8 cellular contexts compared by ENCODE assay signal in genomic region chr6:33206864-33207568, GRCh38. TPM values are rescaled to one million over a fixed set of nuclear protein-coding genes. Genes with fewer than 3 reads are reported as not detected.
DNase-seq lines count a peak whose midpoint lies in the region; ATAC-seq, FAIRE-seq and TF ChIP-seq lines count a peak whose summit lies in the region.

No MANE protein-coding gene starts in this region.

- H3K4me1 Mint-ChIP-seq in dendritic cell treated with granulocyte-macrophage colony-stimulating factor and Interleukin-4, amounts not matched to agents 40 ng/mL and 50 ng/mL, for 4 days (ENCODE audit: low read depth) = peaks cover 74% of the 10 kb centered on the region
- H3K4me1 Mint-ChIP-seq in naive thymus-derived CD4-positive, alpha-beta T cell = peaks cover 39 to 62% (median 54%) of the 10 kb centered on the region in 7 donors

- H3K27ac Mint-ChIP-seq in dendritic cell treated with granulocyte-macrophage colony-stimulating factor and Interleukin-4, amounts not matched to agents 40 ng/mL and 50 ng/mL, for 4 days = peak overlapping the region; percentile 89
- peak overlapping the region in 2 of 9 donors; percentile 91 for H3K27ac Mint-ChIP-seq in naive thymus-derived CD4-positive, alpha-beta T cell

- H4K20me1 ChIP-seq in BLaER1 = peaks cover 7% of the 10 kb centered on the region; the same call in 1 of the 2 replicates

- no peak for DNase-seq in Jurkat, Clone E6-1 (ENCODE audit: low read depth, low spot score)
- no peak for DNase-seq in naive thymus-derived CD4-positive, alpha-beta T cell
- DNase-seq in NCI-H128 (lab: John Stamatoyannopoulos, UW; ENCODE audit: unreplicated experiment) (no peak), H54 (ENCODE audit: insufficient read length, low spot score) (no peak)

- no peak for ATAC-seq in naive thymus-derived CD4-positive, alpha-beta T cell
- ATAC-seq in GM19035 (IDR thresholded peaks at IDR 0.05; ENCODE audit: unreplicated experiment) = no peak
- ATAC-seq in GM19328 (IDR thresholded peaks at IDR 0.05; ENCODE audit: unreplicated experiment) = no peak

- POLR2A ChIA-PET in naive thymus-derived CD4-positive, alpha-beta T cell (lab: Charles Lee) = interaction anchor here (0.6 to 3.6 kb wide), 7 partner anchors 9 to 217 kb away, joined by 3 to 31 read pairs (median 4); partner anchors contain the start of gene COL11A2

- H3K9ac ChIP-seq in BLaER1 = peak overlapping the region; percentile 95

- intact Hi-C loops in dendritic cell treated with granulocyte-macrophage colony-stimulating factor and Interleukin-4, amounts not matched to agents 40 ng/mL and 50 ng/mL, for 4 days (cut with micrococcal nuclease) = no loop called here
- intact Hi-C loops in naive thymus-derived CD4-positive, alpha-beta T cell (cut with micrococcal nuclease) = loop anchor here (10.0 kb wide), 3 partner anchors 1472 to 2002 kb away; partner anchors contain the start of genes C6orf47 (in 1 of the 2), CLIC1 (in 1 of the 2), CSNK2B (in 1 of the 2) and GPANK1 (in 1 of the 2)

- peak overlapping the region; percentile 96 for H3K4me3 ChIP-seq in BLaER1
- peak overlapping the region; percentile 81; the same call in 1 of the 2 replicates for H3K4me3 ChIP-seq in Jurkat, Clone E6-1 (ENCODE audit: low read length)
- no peak overlapping the region for H3K4me3 ChIP-seq in naive thymus-derived CD4-positive, alpha-beta T cell (ENCODE audit: low read length)

- H3K27me3 Mint-ChIP-seq in dendritic cell treated with granulocyte-macrophage colony-stimulating factor and Interleukin-4, amounts not matched to agents 40 ng/mL and 50 ng/mL, for 4 days = peaks cover 11% of the 10 kb centered on the region
- peaks cover 0 to 2% (median 0%) of the 10 kb centered on the region in 5 donors for H3K27me3 Mint-ChIP-seq in naive thymus-derived CD4-positive, alpha-beta T cell

- H3K9me3 Mint-ChIP-seq in dendritic cell treated with granulocyte-macrophage colony-stimulating factor and Interleukin-4, amounts not matched to agents 40 ng/mL and 50 ng/mL, for 4 days = no peaks in the 10 kb centered on the region
- peaks cover 0 to 1% (median 0%) of the 10 kb centered on the region in 11 donors for H3K9me3 Mint-ChIP-seq in naive thymus-derived CD4-positive, alpha-beta T cell

- peaks cover 44% of the 10 kb centered on the region for H3K36me3 ChIP-seq in BLaER1
- H3K36me3 ChIP-seq in naive thymus-derived CD4-positive, alpha-beta T cell (ENCODE audit: control insufficient read depth in 2 of 3, insufficient read depth in 3 of 3, low read length in 3 of 3) = peaks cover under 1 to 52% (median 10%) of the 10 kb centered on the region in 3 experiments

- no peak for TF ChIP-seq POLR2A in H54 (IDR thresholded peaks at IDR 0.05; ENCODE audit: low read depth, low read length)

- H3K9me3 ChIP-seq in BLaER1 = no peaks in the 10 kb centered on the region
- H3K9me3 ChIP-seq in naive thymus-derived CD4-positive, alpha-beta T cell (ENCODE audit: control insufficient read depth in 2 of 3, low read length in 3 of 3) = no peaks in the 10 kb centered on the region

- H3K27me3 ChIP-seq in BLaER1 = peaks cover 19% of the 10 kb centered on the region
- no peaks in the 10 kb centered on the region for H3K27me3 ChIP-seq in naive thymus-derived CD4-positive, alpha-beta T cell (ENCODE audit: control insufficient read depth in 2 of 2, insufficient read depth in 2 of 2, low read length in 2 of 2)

- CTCF ChIA-PET in naive thymus-derived CD4-positive, alpha-beta T cell (lab: Charles Lee) = no interaction called here

- H3K36me3 Mint-ChIP-seq in dendritic cell treated with granulocyte-macrophage colony-stimulating factor and Interleukin-4, amounts not matched to agents 40 ng/mL and 50 ng/mL, for 4 days (ENCODE audit: low read depth) = peaks cover 73% of the 10 kb centered on the region
- H3K36me3 Mint-ChIP-seq in naive thymus-derived CD4-positive, alpha-beta T cell = peaks cover 3 to 32% (median 18%) of the 10 kb centered on the region in 5 donors

- no peak overlapping the region for H3K27ac ChIP-seq in BLaER1
- H3K27ac ChIP-seq in naive thymus-derived CD4-positive, alpha-beta T cell (ENCODE audit: low read depth, low read length) = no peak overlapping the region

- H3K4me3 Mint-ChIP-seq in dendritic cell treated with granulocyte-macrophage colony-stimulating factor and Interleukin-4, amounts not matched to agents 40 ng/mL and 50 ng/mL, for 4 days = peak overlapping the region; percentile 85
- peak overlapping the region; percentile 83 to 100 (median 88) for H3K4me3 Mint-ChIP-seq in naive thymus-derived CD4-positive, alpha-beta T cell

- peak overlapping the region; percentile 99 for H3K4me2 ChIP-seq in BLaER1

- FAIRE-seq in H54 (lab: Jason Lieb, UNC) = no peak

- H3K4me1 ChIP-seq in BLaER1 = peaks cover 49% of the 10 kb centered on the region
- peaks cover 20 to 29% of the 10 kb centered on the region in 2 donors for H3K4me1 ChIP-seq in naive thymus-derived CD4-positive, alpha-beta T cell (ENCODE audit: control insufficient read depth in 2 of 2, insufficient read depth in 2 of 2, low read length in 2 of 2)

RNA-seq across cellular contexts. Expression of gene RING1, which starts 1.3 kb away (rescaled TPM):
- polyA plus RNA-seq in Jurkat, Clone E6-1 (2012; ENCODE audit: insufficient read depth, insufficient read length) = 75.4 TPM
- total RNA-seq in naive thymus-derived CD4-positive, alpha-beta T cell = 10 to 100 TPM; 36.2 to 47.2 (median 44.5) TPM
- 10 to 100 TPM in 1 of 2 donors, 1 to 10 TPM in 1; 9.5 to 10.4 TPM for polyA plus RNA-seq in naive thymus-derived CD4-positive, alpha-beta T cell

RNA-seq across cellular contexts. Expression of gene HSD17B8, which starts 2.6 kb away (rescaled TPM):
- polyA plus RNA-seq in Jurkat, Clone E6-1 (2012; ENCODE audit: insufficient read depth, insufficient read length) = 16.4 TPM
- 10 to 100 TPM in 4 of 5 experiments, 1 to 10 TPM in 1; 9.7 to 19.5 (median 10.7) TPM for total RNA-seq in naive thymus-derived CD4-positive, alpha-beta T cell
- 10 to 100 TPM; 62.6 to 67.0 TPM for polyA plus RNA-seq in naive thymus-derived CD4-positive, alpha-beta T cell

RNA-seq across cellular contexts. Expression of gene SLC39A7, which starts 6.3 kb away (rescaled TPM):
- polyA plus RNA-seq in Jurkat, Clone E6-1 (2012; ENCODE audit: insufficient read depth, insufficient read length) = 81.6 TPM
- 10 to 100 TPM; 19.1 to 51.9 (median 27.9) TPM for total RNA-seq in naive thymus-derived CD4-positive, alpha-beta T cell
- polyA plus RNA-seq in naive thymus-derived CD4-positive, alpha-beta T cell = 10 to 100 TPM; 23.3 to 24.8 TPM

RNA-seq across cellular contexts. Expression of gene RXRB, which starts 6.6 kb away (rescaled TPM):
- 45.5 TPM for polyA plus RNA-seq in Jurkat, Clone E6-1 (2012; ENCODE audit: insufficient read depth, insufficient read length)
- total RNA-seq in naive thymus-derived CD4-positive, alpha-beta T cell = 100 to 1,000 TPM in 1 of 5 experiments, 10 to 100 TPM in 4; 50.3 to 103 (median 76.2) TPM
- polyA plus RNA-seq in naive thymus-derived CD4-positive, alpha-beta T cell = 1 to 10 TPM; 7.6 to 9.4 TPM

RNA-seq across cellular contexts. Expression of gene COL11A2, which starts 14.7 kb away (rescaled TPM):
- 2.7 TPM for polyA plus RNA-seq in Jurkat, Clone E6-1 (2012; ENCODE audit: insufficient read depth, insufficient read length)
- total RNA-seq in naive thymus-derived CD4-positive, alpha-beta T cell = 1 to 10 TPM in 3 of 5 experiments, under 1 TPM in 2; 0.51 to 3.5 (median 2.5) TPM
- polyA plus RNA-seq in naive thymus-derived CD4-positive, alpha-beta T cell = under 1 TPM in 1 of 2 donors, not detected in 1; 0.26 TPM
